26 cellular contexts compared by ENCODE assay signal in genomic region chr3:132401255-132401654, GRCh38.
"Had no signal": no experiment of that assay in that cellular context is flagged by ENCODE, and none has a peak within 500 bp of the region (broad histone marks: within the 10 kb centered on the region; RNA-seq: fewer than 3 reads in every experiment).

No MANE protein-coding gene starts in this region.

- H3K27ac Mint-ChIP-seq: mesothelial cell of epicardium; naive B cell; natural killer cell; nephron progenitor cell; progenitor cell of endocrine pancreas; stimulated activated naive CD8-positive, alpha-beta T cell treated with anti-CD3 and anti-CD28 coated beads, Interleukin-15, Interleukin-2, amounts not matched to agents 100 ng/mL and 50 ng/mL, for 24 hours had no signal

- DNase-seq: islet precursor cell; left ventricle myocardium inferior; mesendoderm; naive B cell; natural killer cell; nephron progenitor cell; ovary; right lobe of liver; stimulated activated CD4-positive, alpha-beta T cell treated with anti-CD3 and anti-CD28 coated beads, Interleukin-1b, Interleukin-23, amount 100 ng/mL, for 48 hours; stimulated activated CD4-positive, alpha-beta T cell treated with anti-CD3 and anti-CD28 coated beads, Interleukin-2, amount 100 ng/mL, for 48 hours; stimulated activated CD4-positive, alpha-beta T cell treated with anti-CD3 and anti-CD28 coated beads, Interleukin-4, amount 100 ng/mL, for 4 hours; stimulated activated CD8-positive, alpha-beta memory T cell treated with anti-CD3 and anti-CD28 coated beads, Interleukin-4, amount 100 ng/mL, for 48 hours; stimulated activated naive CD4-positive, alpha-beta T cell; tibial artery; trophoblast cell; upper lobe of right lung; uterus had no signal

- H3K27me3 Mint-ChIP-seq: naive B cell, progenitor cell of endocrine pancreas had no signal

- H3K79me2 ChIP-seq: hepatocyte had no signal

- H3K36me3 Mint-ChIP-seq: mesothelial cell of epicardium, naive B cell, natural killer cell had no signal

- ATAC-seq: natural killer cell, right lobe of liver, upper lobe of right lung had no signal

- H3K4me2 ChIP-seq: hepatocyte, smooth muscle cell had no signal

- H3K9me3 ChIP-seq: left ventricle myocardium inferior, ovary, right atrium auricular region, right lobe of liver, suprapubic skin, thoracic aorta, tibial artery, upper lobe of right lung, uterus had no signal

- H3K27me3 ChIP-seq: hepatocyte, ovary, right atrium auricular region, right lobe of liver, suprapubic skin, upper lobe of right lung, uterus had no signal

- H3K27ac ChIP-seq: hepatocyte, left ventricle myocardium inferior, ovary, right atrium auricular region, right lobe of liver, suprapubic skin, thoracic aorta, tibial artery, upper lobe of right lung, uterus had no signal

- H3K36me3 ChIP-seq: left ventricle myocardium inferior, ovary, right atrium auricular region, right lobe of liver, suprapubic skin, thoracic aorta, tibial artery, upper lobe of right lung, uterus had no signal

- H3K4me3 ChIP-seq: hepatocyte, left ventricle myocardium inferior, lung, ovary, right atrium auricular region, right lobe of liver, smooth muscle cell, suprapubic skin, thoracic aorta, tibial artery, upper lobe of right lung, uterus had no signal

- H2AFZ ChIP-seq: hepatocyte had no signal

- H3K4me1 Mint-ChIP-seq: natural killer cell, nephron progenitor cell had no signal

- H3K9me3 Mint-ChIP-seq: mesothelial cell of epicardium; natural killer cell; nephron progenitor cell; stimulated activated naive CD8-positive, alpha-beta T cell treated with anti-CD3 and anti-CD28 coated beads, Interleukin-15, Interleukin-2, amounts not matched to agents 100 ng/mL and 50 ng/mL, for 24 hours had no signal

- H3K4me1 ChIP-seq: right lobe of liver, suprapubic skin, tibial artery, uterus had no signal

- H3K4me3 Mint-ChIP-seq: mesothelial cell of epicardium; naive B cell; natural killer cell; nephron progenitor cell; stimulated activated naive CD8-positive, alpha-beta T cell treated with anti-CD3 and anti-CD28 coated beads, Interleukin-15, Interleukin-2, amounts not matched to agents 100 ng/mL and 50 ng/mL, for 24 hours had no signal
